Comparison of ENCODE assay signal across 8 cellular contexts in the genomic region with DNA sequence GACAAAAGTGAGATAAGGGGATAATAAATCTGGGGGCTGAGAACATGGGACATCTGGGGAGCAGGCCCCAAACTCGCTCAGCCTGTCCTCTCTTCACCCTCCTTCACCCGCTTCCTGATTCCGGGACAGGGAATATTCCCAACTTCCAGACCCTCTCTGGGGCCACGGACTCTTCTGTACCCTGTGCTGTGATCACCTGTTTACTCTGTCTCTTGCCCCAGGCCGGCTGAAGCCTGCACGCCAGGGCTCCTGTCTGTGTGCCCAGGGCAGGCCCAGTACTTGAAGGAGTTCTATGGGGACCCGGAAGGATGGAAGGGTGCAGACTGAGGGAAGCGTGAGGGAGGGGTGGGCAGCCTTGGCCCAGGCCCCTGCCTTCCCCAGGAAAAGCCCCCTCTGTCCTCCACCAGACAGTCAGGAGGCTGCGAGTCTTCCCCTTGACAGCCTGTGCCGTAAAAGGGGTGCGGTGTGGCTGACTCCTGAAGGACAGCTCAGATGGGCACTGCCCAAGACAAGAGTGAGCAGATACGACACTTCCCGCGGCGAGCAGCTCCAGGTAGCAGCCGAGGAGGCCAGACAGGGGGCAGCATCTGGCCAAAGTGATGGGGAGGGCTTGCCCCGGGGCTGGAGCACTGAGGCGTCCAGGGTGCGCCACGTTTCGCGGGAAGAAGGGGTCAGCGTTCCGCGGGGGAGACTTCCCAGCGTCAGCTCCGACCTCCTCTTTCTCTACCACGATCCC. TPM values are rescaled to one million over a fixed set of nuclear protein-coding genes. Genes with fewer than 3 reads are reported as not detected.
A peak's percentile ranks its signal among the peaks of the same experiment; 100 is the strongest.
DNase-seq lines count a peak whose midpoint lies in the region; ATAC-seq and TF ChIP-seq lines count a peak whose summit lies in the region.

No MANE protein-coding gene starts in this region.

- H3K9me3 Mint-ChIP-seq in CD8-positive, alpha-beta T cell = no peaks in the 10 kb centered on the region
- no peaks in the 10 kb centered on the region for H3K9me3 Mint-ChIP-seq in stimulated activated naive B cell treated with anti-CD40 and anti-IgM and Interleukin-4, amounts not matched to agents 10 μg/mL and 1 μg/mL and 100 μg/mL, for 72 hours

- no peaks in the 10 kb centered on the region for H3K27me3 Mint-ChIP-seq in CD8-positive, alpha-beta T cell (ENCODE audit: low read depth)
- no peaks in the 10 kb centered on the region for H3K27me3 Mint-ChIP-seq in stimulated activated naive B cell treated with anti-CD40 and anti-IgM and Interleukin-4, amounts not matched to agents 10 μg/mL and 1 μg/mL and 100 μg/mL, for 72 hours

- no peak for ATAC-seq in CD8-positive, alpha-beta T cell
- ATAC-seq in GM19395 (IDR thresholded peaks at IDR 0.05; ENCODE audit: unreplicated experiment) = peak; percentile 25
- ATAC-seq in stimulated activated naive B cell treated with anti-CD40 and anti-IgM and Interleukin-4, amounts not matched to agents 10 μg/mL and 1 μg/mL and 100 μg/mL, for 72 hours (replicated peaks) = peak; percentile 13 to 17

- peak in 1 of 7 experiments; percentile 55 for DNase-seq in CD8-positive, alpha-beta T cell
- DNase-seq in NCI-H146 treated with DMSO at 0.1 percent for 48 hours (lab: John Stamatoyannopoulos, UW; ENCODE audit: unreplicated experiment) = peak; percentile 63
- DNase-seq in astrocyte of the hippocampus (ENCODE audit: low read depth, low spot score) = peak; percentile 60
- DNase-seq in islet precursor cell = peak; percentile 82
- DNase-seq in stimulated activated naive B cell treated with anti-CD40 and anti-IgM and Interleukin-4, amounts not matched to agents 10 μg/mL and 1 μg/mL and 100 μg/mL, for 72 hours = no peak
- no peak for DNase-seq in mucosa of gallbladder (ENCODE audit: low spot score)
- DNase-seq in effector CD8-positive, alpha-beta T cell (lab: John Stamatoyannopoulos, UW) = no peak

- peaks cover 15% of the 10 kb centered on the region for H3K4me1 Mint-ChIP-seq in CD8-positive, alpha-beta T cell (ENCODE audit: low read depth)
- peaks cover 13 to 18% of the 10 kb centered on the region in 2 donors for H3K4me1 Mint-ChIP-seq in stimulated activated naive B cell treated with anti-CD40 and anti-IgM and Interleukin-4, amounts not matched to agents 10 μg/mL and 1 μg/mL and 100 μg/mL, for 72 hours

- no peak for TF ChIP-seq CTCF in CD8-positive, alpha-beta T cell (IDR thresholded peaks at IDR 0.05)

- peak overlapping the region; percentile 64 for H3K27ac Mint-ChIP-seq in CD8-positive, alpha-beta T cell
- H3K27ac Mint-ChIP-seq in stimulated activated naive B cell treated with anti-CD40 and anti-IgM and Interleukin-4, amounts not matched to agents 10 μg/mL and 1 μg/mL and 100 μg/mL, for 72 hours = peak overlapping the region; percentile 67

- peaks cover 7% of the 10 kb centered on the region for H3K36me3 Mint-ChIP-seq in CD8-positive, alpha-beta T cell
- peaks cover 3 to 5% of the 10 kb centered on the region in 2 donors for H3K36me3 Mint-ChIP-seq in stimulated activated naive B cell treated with anti-CD40 and anti-IgM and Interleukin-4, amounts not matched to agents 10 μg/mL and 1 μg/mL and 100 μg/mL, for 72 hours

- H3K36me3 ChIP-seq in CD8-positive, alpha-beta T cell (ENCODE audit: insufficient read depth, low read length) = no peaks in the 10 kb centered on the region

- no peaks in the 10 kb centered on the region for H3K9me3 ChIP-seq in CD8-positive, alpha-beta T cell (ENCODE audit: low read length)

- H3K4me3 Mint-ChIP-seq in CD8-positive, alpha-beta T cell = peak overlapping the region; percentile 85
- peak overlapping the region; percentile 89 to 90 for H3K4me3 Mint-ChIP-seq in stimulated activated naive B cell treated with anti-CD40 and anti-IgM and Interleukin-4, amounts not matched to agents 10 μg/mL and 1 μg/mL and 100 μg/mL, for 72 hours

- intact Hi-C loops in CD8-positive, alpha-beta T cell (cut with DNase I, micrococcal nuclease) = loop anchor here (2.0 to 10.0 kb wide), 3 partner anchors 105 to 757 kb away; a partner anchor contains a TSS

- CTCF ChIA-PET in CD8-positive, alpha-beta T cell (lab: Charles Lee) = interaction anchor here (1.3 kb wide), 1 partner anchor 88 kb away, joined by 3 read pairs; a partner anchor contains a TSS

- no peaks in the 10 kb centered on the region for H3K27me3 ChIP-seq in CD8-positive, alpha-beta T cell (ENCODE audit: insufficient read depth, low read length)

- peak overlapping the region; percentile 92 for H3K4me3 ChIP-seq in CD8-positive, alpha-beta T cell (ENCODE audit: low read depth, low read length)

- H3K4me1 ChIP-seq in CD8-positive, alpha-beta T cell (ENCODE audit: insufficient read depth, low read length) = peaks cover 12% of the 10 kb centered on the region

- POLR2A ChIA-PET in CD8-positive, alpha-beta T cell (lab: Charles Lee) = interaction anchor here (0.7 to 0.8 kb wide), 2 partner anchors 92 to 419 kb away, joined by 3 read pairs; a partner anchor contains a TSS

- peak overlapping the region; percentile 23 for H3K27ac ChIP-seq in CD8-positive, alpha-beta T cell (ENCODE audit: low read depth, low read length)

RNA-seq across cellular contexts. Expression of a gene that starts 1.0 kb away (rescaled TPM):
- total RNA-seq in CD8-positive, alpha-beta T cell = 1 to 10 TPM in 1 of 2 experiments, under 1 TPM in 1; 0.61 to 1.2 TPM
- 3.7 TPM for total RNA-seq in mucosa of gallbladder

RNA-seq across cellular contexts. Expression of a gene that starts 31.7 kb away (rescaled TPM):
- under 1 TPM; 0.30 to 0.69 TPM for total RNA-seq in CD8-positive, alpha-beta T cell
- 0.60 TPM for total RNA-seq in mucosa of gallbladder

RNA-seq across cellular contexts. Expression of a gene that starts 42.9 kb away (rescaled TPM):
- total RNA-seq in CD8-positive, alpha-beta T cell = not detected
- total RNA-seq in mucosa of gallbladder = 0.46 TPM

RNA-seq across cellular contexts. Expression of a gene that starts 46.7 kb away (rescaled TPM):
- total RNA-seq in CD8-positive, alpha-beta T cell = 1 to 10 TPM; 2.8 to 3.8 TPM
- total RNA-seq in mucosa of gallbladder = 20.6 TPM

Comparison
In these comparisons a context has a peak if more than half of its experiments do, and no peak if none do; other contexts are left out.
1. DNase-seq: peak in NCI-H146 treated with DMSO at 0.1 percent for 48 hours (single experiment), astrocyte of the hippocampus (single experiment) and islet precursor cell (single experiment); none in stimulated activated naive B cell treated with anti-CD40 and anti-IgM and Interleukin-4, amounts not matched to agents 10 μg/mL and 1 μg/mL and 100 μg/mL, for 72 hours (single experiment), mucosa of gallbladder (single experiment) and effector CD8-positive, alpha-beta T cell (single experiment).